ENCODE assay signal across 8 cellular contexts in genomic region chr20:46683939-46684750, GRCh38. TPM values are rescaled to one million over a fixed set of nuclear protein-coding genes. Genes with fewer than 3 reads are reported as not detected.
DNase-seq lines count a peak whose midpoint lies in the region; ATAC-seq, FAIRE-seq and TF ChIP-seq lines count a peak whose summit lies in the region.

No MANE protein-coding gene starts in this region.

- peak; percentile 89 for ATAC-seq in RWPE2 (ENCODE audit: low read depth)
- peak; percentile 80 to 87 (median 82) for ATAC-seq in pancreas
- no peak for ATAC-seq in HG03378 (IDR thresholded peaks at IDR 0.05; ENCODE audit: unreplicated experiment)

- FAIRE-seq in pancreas (lab: Jason Lieb, UNC): no peak
- no peak for FAIRE-seq in HTR-8/SVneo (lab: Jason Lieb, UNC)

- H3K27ac ChIP-seq in RWPE2 (ENCODE audit: poor library complexity, severe bottlenecking) (peak overlapping the region; percentile 61), pancreas (peak overlapping the region in 2 of 4 donors; percentile 19 to 58)

- H3K36me3 ChIP-seq in RWPE2 (ENCODE audit: low read depth) (peaks cover 45% of the 10 kb centered on the region), pancreas (no peaks in the 10 kb centered on the region)

- H3K4me1 ChIP-seq in RWPE2 (ENCODE audit: insufficient read depth, poor library complexity, severe bottlenecking) (peaks cover 23% of the 10 kb centered on the region), pancreas (peaks cover 6 to 25% (median 8%) of the 10 kb centered on the region in 3 donors)

- H3K27me3 ChIP-seq in RWPE2 (ENCODE audit: insufficient read depth, poor library complexity, severe bottlenecking) (no peaks in the 10 kb centered on the region), pancreas (no peaks in the 10 kb centered on the region)

- WGBS in pancreas, 2 donors: 29 to 31% methylated on average over 23 of the region's 23 CpGs

- TF ChIP-seq CTCF in RWPE2 (IDR thresholded peaks at IDR 0.05; ENCODE audit: poor library complexity, severe bottlenecking): no peak
- no peak for TF ChIP-seq CTCF in fibroblast of villous mesenchyme (IDR thresholded peaks at IDR 0.05; ENCODE audit: insufficient read depth, low read depth, low read length)
- TF ChIP-seq CTCF in pancreas (IDR thresholded peaks at IDR 0.05): no peak

- intact Hi-C loops in pancreas (cut with DNase I): loop anchor here in 1 of 3 donors (10.0 kb wide), 1 partner anchor 129 kb away; the partner anchor contains the start of gene OCSTAMP

- peak overlapping the region; percentile 43 for H3K4me3 ChIP-seq in RWPE2 (ENCODE audit: severe bottlenecking)
- peak overlapping the region; percentile 66 for H3K4me3 ChIP-seq in fibroblast of villous mesenchyme (ENCODE audit: low read depth, low read length)
- peak overlapping the region in 3 of 4 donors; percentile 5 to 29 (median 25) for H3K4me3 ChIP-seq in pancreas

- peak; percentile 75 for DNase-seq in DMS153 (lab: John Stamatoyannopoulos, UW)
- DNase-seq in RWPE2 (ENCODE audit: low spot score): peak; percentile 93
- peak; percentile 83 for DNase-seq in fibroblast of villous mesenchyme (ENCODE audit: low read depth)
- DNase-seq in pancreas: peak; percentile 61 to 83 (median 66)
- no peak for DNase-seq in stimulated activated naive CD4-positive, alpha-beta T cell treated with Interleukin-2 at 50 U/mL for 16 hours (lab: John Stamatoyannopoulos, UW)
- DNase-seq in NK-92 treated with Interleukin-12 subunit alpha and Interleukin-12 subunit beta, amount 100 ng/mL, for 24 hours (lab: John Stamatoyannopoulos, UW): no peak
- no peak for DNase-seq in HTR-8/SVneo (ENCODE audit: insufficient read length, low spot score)

- no peaks in the 10 kb centered on the region for H3K9me3 ChIP-seq in RWPE2 (ENCODE audit: severe bottlenecking)
- H3K9me3 ChIP-seq in pancreas: no peaks in the 10 kb centered on the region

RNA-seq across cellular contexts. Expression of gene TP53RK, which starts 5.1 kb away (rescaled TPM):
- 23.2 and 26.3 TPM in 2 replicates for total RNA-seq in fibroblast of villous mesenchyme
- 1 to 10 TPM; 2.7 to 4.6 (median 3.8) TPM for total RNA-seq in pancreas
- polyA plus RNA-seq in pancreas: 1 to 10 TPM; 2.5 to 6.1 TPM

RNA-seq across cellular contexts. Expression of gene SLC2A10, which starts 25.3 kb away (rescaled TPM):
- total RNA-seq in fibroblast of villous mesenchyme: 45.4 and 52.7 TPM in 2 replicates
- total RNA-seq in pancreas: 10 to 100 TPM; 11.6 to 20.9 (median 14.3) TPM
- polyA plus RNA-seq in pancreas: 10 to 100 TPM; 10.9 to 12.0 TPM

RNA-seq across cellular contexts. Expression of gene SLC13A3, which starts 32.9 kb away (rescaled TPM):
- 1.6 and 4.3 TPM in 2 replicates for total RNA-seq in fibroblast of villous mesenchyme
- 1 to 10 TPM; 2.7 to 7.8 (median 5.8) TPM for total RNA-seq in pancreas
- 1 to 10 TPM in 1 of 2 donors, under 1 TPM in 1; 0.68 to 2.3 TPM for polyA plus RNA-seq in pancreas

Comparison
In these comparisons a context has a peak if more than half of its experiments do, and no peak if none do; other contexts are left out.
1. DNase-seq: peak in DMS153 (single experiment), RWPE2 (single experiment), fibroblast of villous mesenchyme (single experiment) and pancreas (6 of 6); none in stimulated activated naive CD4-positive, alpha-beta T cell treated with Interleukin-2 at 50 U/mL for 16 hours (single experiment), NK-92 treated with Interleukin-12 subunit alpha and Interleukin-12 subunit beta, amount 100 ng/mL, for 24 hours (single experiment) and HTR-8/SVneo (single experiment).
2. Peak in every context shown above with its lines, with median percentiles within 50 percentile points of each other: H3K4me3 ChIP-seq.